In genomic region chr4:43918377-43918776, GRCh38 we compare ENCODE assay signal across 6 cellular contexts.
"Had no signal": no experiment of that assay in that cellular context is flagged by ENCODE, and none has a peak within 500 bp of the region (broad histone marks: within the 10 kb centered on the region; RNA-seq: fewer than 3 reads in every experiment).

No MANE protein-coding gene starts in this region.

- H3K27me3 Mint-ChIP-seq: IgD-negative memory B cell had no signal

- DNase-seq: KBM-7, KG1 had no signal

- H3K4me2 ChIP-seq: KMS-11 had no signal

- H3K4me3 Mint-ChIP-seq: IgD-negative memory B cell had no signal

- H3K4me1 Mint-ChIP-seq: IgD-negative memory B cell had no signal

- H3K36me3 Mint-ChIP-seq: IgD-negative memory B cell had no signal

- H3K9ac ChIP-seq: KMS-11 had no signal

- H3K27ac ChIP-seq: HL-60, KMS-11 had no signal

- FAIRE-seq: HTR-8/SVneo had no signal

- H3K27ac Mint-ChIP-seq: IgD-negative memory B cell had no signal
